15 cellular contexts compared by ENCODE assay signal in genomic region chr16:85497622-85498314, GRCh38.
DNase-seq lines count a peak whose midpoint lies in the region; ATAC-seq, FAIRE-seq and TF ChIP-seq lines count a peak whose summit lies in the region.
"Had no signal": no experiment of that assay in that cellular context is flagged by ENCODE, and none has a peak within 500 bp of the region (broad histone marks: within the 10 kb centered on the region; RNA-seq: fewer than 3 reads in every experiment).

No MANE protein-coding gene starts in this region.

- H3K4me3 Mint-ChIP-seq in immature natural killer cell (no peak overlapping the region), WTC11 (no peak overlapping the region)
- H3K4me3 Mint-ChIP-seq in activated T-cell treated with anti-CD3 and anti-CD28 coated beads, Interleukin-2, amount 50 U/mL, for 72 hours: no peak overlapping the region
- H3K4me3 Mint-ChIP-seq: CD8-positive, alpha-beta memory T cell had no signal

- ATAC-seq in activated T-cell treated with anti-CD3 and anti-CD28 coated beads, Interleukin-2, amount 50 U/mL, for 72 hours (replicated peaks in 1 of 2): no peak
- ATAC-seq in WTC11: no peak
- ATAC-seq: HCT116, HepG2 had no signal

- H4K20me1 ChIP-seq in BLaER1 treated with 17β-estradiol and CSF1 and Interleukin-3, amounts not matched to agents 10 nM and 100 nM: peaks cover 0 to 16% (median 0%) of the 10 kb centered on the region in 11 experiments; a peak in 4 of 22 replicates
- peaks cover 0 to 9% of the 10 kb centered on the region in 2 experiments for H4K20me1 ChIP-seq in H1 (replicated peaks in 1 of 2; ENCODE audit: control insufficient read depth in 1 of 2, insufficient read depth in 2 of 2, low read length in 2 of 2)

- no peak overlapping the region for H3K56ac ChIP-seq in H1 (replicated peaks; ENCODE audit: insufficient read length, low read depth, low read length)

- peak overlapping the region in 2 of 11 experiments; percentile 25 to 69; a peak in 3 of 22 replicates for H3K27ac ChIP-seq in BLaER1 treated with 17β-estradiol and CSF1 and Interleukin-3, amounts not matched to agents 10 nM and 100 nM
- H3K27ac ChIP-seq in H1 (ENCODE audit: low read depth, low read length) (no peak overlapping the region), neuronal stem cell (replicated peaks; ENCODE audit: low read length) (no peak overlapping the region)

- 79% methylated on average over 17 of the region's 17 CpGs; no CpG with 5 or more reads in 1 of the 2 experiments for WGBS in H1 (ENCODE audit: extremely low coverage in 1 of 2, insufficient coverage in 1 of 2, insufficient read length in 1 of 2, insufficient replicate concordance in 2 of 2, low coverage in 1 of 2, low lambda C conversion rate in 2 of 2, missing lambda C conversion rate in 1 of 2), 2 experiments
- WGBS in neuronal stem cell (ENCODE audit: extremely low coverage in 2 of 2, insufficient read length in 2 of 2, insufficient replicate concordance in 1 of 2), 2 donors: no CpG with 5 or more reads among the region's 17 CpGs

- H3K4me3 ChIP-seq in BLaER1 treated with 17β-estradiol and CSF1 and Interleukin-3, amounts not matched to agents 10 nM and 100 nM: no peak overlapping the region
- H3K4me3 ChIP-seq in H1 (ENCODE audit: extremely low read depth in 1 of 4, insufficient read depth in 2 of 4, low read depth in 3 of 4, low read length in 4 of 4) (no peak overlapping the region), neuronal stem cell (ENCODE audit: low read length in 2 of 2) (no peak overlapping the region)

- H3K9ac ChIP-seq in BLaER1 treated with 17β-estradiol and CSF1 and Interleukin-3, amounts not matched to agents 10 nM and 100 nM: peak overlapping the region in 2 of 11 experiments; percentile 10 to 15; a peak in 2 of 22 replicates
- no peak overlapping the region for H3K9ac ChIP-seq in H1 (replicated peaks in 1 of 4; ENCODE audit: extremely low read depth in 1 of 4, low read depth in 3 of 4, low read length in 3 of 4)
- no peak overlapping the region for H3K9ac ChIP-seq in neuronal stem cell (ENCODE audit: low read depth, low read length, poor library complexity)

- POLR2A ChIA-PET in H1 (lab: Charles Lee; ENCODE audit: partially characterized antibody): no interaction called here
- POLR2A ChIA-PET in WTC11 (lab: Charles Lee): no interaction called here

- TF ChIP-seq RAD21 in H1 (IDR thresholded peaks at IDR 0.05 in 1 of 2, conservative IDR thresholded peaks at IDR 0.05 in 1 of 2; ENCODE audit: low read depth in 2 of 2, low read length in 2 of 2): no peak

- H2BK5ac ChIP-seq in H1 (ENCODE audit: low read depth, low read length) (no peak overlapping the region), neuronal stem cell (ENCODE audit: low read length) (peak overlapping the region; percentile 66)

- CTCF ChIA-PET in H1 (lab: Charles Lee; ENCODE audit: partially characterized antibody) (interaction anchor here (1.0 to 18.6 kb wide), 5 partner anchors 20 to 118 kb away, joined by 3 to 277 read pairs (median 4); no protein-coding TSS in a partner anchor), WTC11 (lab: Charles Lee) (interaction anchor here (0.9 to 1.0 kb wide), 2 partner anchors 15 to 30 kb away, joined by 3 read pairs; no protein-coding TSS in a partner anchor)

- TF ChIP-seq CTCF in H1 (IDR thresholded peaks at IDR 0.05; ENCODE audit: control extremely low read depth in 1 of 3, insufficient read depth in 1 of 3, low read depth in 1 of 3, low read length in 3 of 3) (no peak), WTC11 (IDR thresholded peaks at IDR 0.05) (no peak)

- no peak overlapping the region for H2BK20ac ChIP-seq in H1 (ENCODE audit: low read length)

- peak overlapping the region in 10 of 11 experiments; percentile 25 to 86 (median 76); a peak in 18 of 22 replicates for H3K4me2 ChIP-seq in BLaER1 treated with 17β-estradiol and CSF1 and Interleukin-3, amounts not matched to agents 10 nM and 100 nM
- H3K4me2 ChIP-seq in H1 (ENCODE audit: insufficient read depth in 1 of 2, low read depth in 2 of 2, low read length in 2 of 2) (no peak overlapping the region), neuronal stem cell (ENCODE audit: insufficient read depth, low read length, poor library complexity, severe bottlenecking) (no peak overlapping the region)

- FAIRE-seq in H1 (lab: Jason Lieb, UNC): no peak
- FAIRE-seq: A204.1, H54, HepG2 had no signal

- H4K91ac ChIP-seq in H1 (replicated peaks; ENCODE audit: insufficient read length, low read length) (no peak overlapping the region), neuronal stem cell (ENCODE audit: low read depth, low read length, poor library complexity) (no peak overlapping the region)

- H3K18ac ChIP-seq in H1 (ENCODE audit: extremely low read depth, low read length) (no peak overlapping the region), neuronal stem cell (ENCODE audit: low read length) (peak overlapping the region; percentile 71)

- H3K27ac Mint-ChIP-seq in immature natural killer cell (no peak overlapping the region), WTC11 (no peak overlapping the region)
- no peak overlapping the region for H3K27ac Mint-ChIP-seq in activated T-cell treated with anti-CD3 and anti-CD28 coated beads, Interleukin-2, amount 50 U/mL, for 72 hours

- H3K9me3 Mint-ChIP-seq in immature natural killer cell (no peaks in the 10 kb centered on the region), WTC11 (no peaks in the 10 kb centered on the region)
- H3K9me3 Mint-ChIP-seq in activated T-cell treated with anti-CD3 and anti-CD28 coated beads, Interleukin-2, amount 50 U/mL, for 72 hours: no peaks in the 10 kb centered on the region
- H3K9me3 Mint-ChIP-seq: CD8-positive, alpha-beta memory T cell had no signal

- peak; percentile 29 for DNase-seq in NAMALWA (ENCODE audit: low spot score)
- no peak for DNase-seq in H1 (ENCODE audit: low read depth in 1 of 2, low spot score in 2 of 2)
- DNase-seq in neuronal stem cell (ENCODE audit: low spot score): no peak
- DNase-seq in stimulated activated CD4-positive, alpha-beta T cell treated with anti-CD3 and anti-CD28 coated beads, Interleukin-15, amount 100 ng/mL, for 24 hours: no peak
- no peak for DNase-seq in immature natural killer cell
- no peak for DNase-seq in activated T-cell treated with anti-CD3 and anti-CD28 coated beads, Interleukin-2, amount 50 U/mL, for 72 hours
- DNase-seq in WTC11 (ENCODE audit: low spot score): no peak
- DNase-seq: BE2C; Caco-2; CD8-positive, alpha-beta memory T cell had no signal

- H3K23ac ChIP-seq in H1 (ENCODE audit: insufficient read length) (no peak overlapping the region), neuronal stem cell (ENCODE audit: low read depth, low read length, poor library complexity) (no peak overlapping the region)

- no peaks in the 10 kb centered on the region for H3K27me3 ChIP-seq in BLaER1 treated with 17β-estradiol and CSF1 and Interleukin-3, amounts not matched to agents 10 nM and 100 nM
- H3K27me3 ChIP-seq in H1 (replicated peaks in 1 of 4; ENCODE audit: control insufficient read depth in 3 of 4, extremely low read depth in 1 of 4, insufficient read depth in 3 of 4, low read length in 3 of 4) (no peaks in the 10 kb centered on the region), neuronal stem cell (ENCODE audit: control insufficient read depth in 3 of 3, insufficient read depth in 3 of 3, low read depth in 1 of 3, low read length in 3 of 3) (no peaks in the 10 kb centered on the region)
- H3K27me3 ChIP-seq: BE2C had no signal

- H3K4me1 ChIP-seq in BLaER1 treated with 17β-estradiol and CSF1 and Interleukin-3, amounts not matched to agents 10 nM and 100 nM: peaks cover 18 to 92% (median 68%) of the 10 kb centered on the region in 10 experiments; a peak in 19 of 20 replicates
- peaks cover 0 to 2% (median under 1%) of the 10 kb centered on the region in 4 experiments; a peak in 3 of 7 replicates for H3K4me1 ChIP-seq in H1 (replicated peaks in 1 of 4; ENCODE audit: control insufficient read depth in 3 of 4, insufficient read depth in 4 of 4, low read length in 3 of 4)
- peaks cover 0 to 2% of the 10 kb centered on the region in 2 donors for H3K4me1 ChIP-seq in neuronal stem cell (ENCODE audit: control insufficient read depth in 2 of 2, insufficient read depth in 1 of 2, low read depth in 1 of 2, low read length in 2 of 2)
- H3K4me1 ChIP-seq: BE2C had no signal

- no peak overlapping the region for H3K4ac ChIP-seq in H1 (replicated peaks; ENCODE audit: insufficient read length, low read depth, low read length)
- no peak overlapping the region for H3K4ac ChIP-seq in neuronal stem cell (ENCODE audit: low read length)

- H2BK15ac ChIP-seq in H1 (ENCODE audit: low read length): no peak overlapping the region
- H2BK15ac ChIP-seq in neuronal stem cell (ENCODE audit: low read length): no peak overlapping the region

- no peaks in the 10 kb centered on the region for H3K36me3 ChIP-seq in BLaER1 treated with 17β-estradiol and CSF1 and Interleukin-3, amounts not matched to agents 10 nM and 100 nM
- H3K36me3 ChIP-seq in H1 (ENCODE audit: control insufficient read depth in 2 of 4, insufficient read depth in 4 of 4, low read length in 3 of 4) (no peaks in the 10 kb centered on the region), neuronal stem cell (replicated peaks in 1 of 2; ENCODE audit: control insufficient read depth in 2 of 2, insufficient read depth in 2 of 2, low read length in 2 of 2) (no peaks in the 10 kb centered on the region)
- H3K36me3 ChIP-seq: BE2C had no signal

- no peak overlapping the region for H2AFZ ChIP-seq in H1 (ENCODE audit: low read length)
- H2AFZ ChIP-seq in neuronal stem cell (ENCODE audit: low read length): no peak overlapping the region

- H3K14ac ChIP-seq in H1 (ENCODE audit: insufficient read length) (no peak overlapping the region), neuronal stem cell (ENCODE audit: low read length) (peak overlapping the region; percentile 56)

- H4K5ac ChIP-seq in H1 (ENCODE audit: insufficient read length, low read depth, low read length): no peak overlapping the region

- TF ChIP-seq POLR2A in H1 (IDR thresholded peaks at IDR 0.05; ENCODE audit: control extremely low read depth in 1 of 2, low read depth in 2 of 2, low read length in 2 of 2): no peak

- H3K4me1 Mint-ChIP-seq in immature natural killer cell: peaks cover 3 to 9% of the 10 kb centered on the region in 2 donors
- H3K4me1 Mint-ChIP-seq in activated T-cell treated with anti-CD3 and anti-CD28 coated beads, Interleukin-2, amount 50 U/mL, for 72 hours (ENCODE audit: low read depth): no peaks in the 10 kb centered on the region
- H3K4me1 Mint-ChIP-seq in WTC11: peaks cover 2% of the 10 kb centered on the region
- H3K4me1 Mint-ChIP-seq: CD8-positive, alpha-beta memory T cell had no signal

- no peak overlapping the region for H2BK12ac ChIP-seq in H1 (ENCODE audit: low read depth, low read length)
- H2BK12ac ChIP-seq in neuronal stem cell (ENCODE audit: low read length): no peak overlapping the region

- H3K9me3 ChIP-seq in BLaER1 treated with 17β-estradiol and CSF1 and Interleukin-3, amounts not matched to agents 10 nM and 100 nM (replicated peaks in 1 of 11): no peaks in the 10 kb centered on the region
- H3K9me3 ChIP-seq in H1 (ENCODE audit: insufficient read depth in 2 of 2, low read depth in 1 of 2, low read length in 1 of 2) (no peaks in the 10 kb centered on the region), neuronal stem cell (replicated peaks in 1 of 2; ENCODE audit: control insufficient read depth in 2 of 2, insufficient read depth in 1 of 2, low read depth in 1 of 2, low read length in 2 of 2) (no peaks in the 10 kb centered on the region)
- H3K9me3 ChIP-seq: BE2C, Caco-2 had no signal

- H3K36me3 Mint-ChIP-seq in immature natural killer cell (no peaks in the 10 kb centered on the region), WTC11 (no peaks in the 10 kb centered on the region)
- H3K36me3 Mint-ChIP-seq in activated T-cell treated with anti-CD3 and anti-CD28 coated beads, Interleukin-2, amount 50 U/mL, for 72 hours (ENCODE audit: insufficient read depth in 2 of 2): no peaks in the 10 kb centered on the region
- H3K36me3 Mint-ChIP-seq: CD8-positive, alpha-beta memory T cell had no signal

- H4K8ac ChIP-seq in H1 (ENCODE audit: extremely low read depth, insufficient read depth, low read length) (no peak overlapping the region; the same call in none of the 2 replicates), neuronal stem cell (ENCODE audit: low read depth, low read length) (peak overlapping the region; percentile 65)

- H3K23me2 ChIP-seq in H1 (ENCODE audit: low read depth, low read length): 0 out of 2 replicates have a peak, but pooled peaks cover 1% of the 10 kb centered on the region

- H3K79me2 ChIP-seq in H1 (ENCODE audit: control insufficient read depth in 1 of 2, insufficient read depth in 2 of 2, low read length in 2 of 2): no peaks in the 10 kb centered on the region

- no peak overlapping the region for H2BK120ac ChIP-seq in H1 (replicated peaks; ENCODE audit: low read depth, low read length)
- no peak overlapping the region for H2BK120ac ChIP-seq in neuronal stem cell (ENCODE audit: low read depth, low read length)

- H2AK5ac ChIP-seq in H1 (ENCODE audit: low read depth, low read length) (peak overlapping the region; percentile 77; the same call in 1 of the 2 replicates), neuronal stem cell (ENCODE audit: low read depth, low read length) (peak overlapping the region; percentile 63)

- TF ChIP-seq EP300 in H1 (IDR thresholded peaks at IDR 0.05; ENCODE audit: borderline replicate concordance in 1 of 2, low read depth in 2 of 2, low read length in 2 of 2): no peak

- no peaks in the 10 kb centered on the region; the same call in 1 of the 2 replicates for H3K79me1 ChIP-seq in H1 (ENCODE audit: low read depth, low read length)
- H3K79me1 ChIP-seq in neuronal stem cell (ENCODE audit: low read depth, low read length): no peaks in the 10 kb centered on the region

- H3K27me3 Mint-ChIP-seq in immature natural killer cell (ENCODE audit: low read depth in 3 of 3) (peaks cover 0 to 6% (median 4%) of the 10 kb centered on the region in 3 donors), WTC11 (ENCODE audit: low read depth) (no peaks in the 10 kb centered on the region)
- no peaks in the 10 kb centered on the region for H3K27me3 Mint-ChIP-seq in activated T-cell treated with anti-CD3 and anti-CD28 coated beads, Interleukin-2, amount 50 U/mL, for 72 hours (ENCODE audit: low read depth)
- H3K27me3 Mint-ChIP-seq: CD8-positive, alpha-beta memory T cell had no signal

Comparison
In these comparisons a context has a peak if more than half of its experiments do, and no peak if none do; other contexts are left out.
1. H3K4me2 ChIP-seq: peak in BLaER1 treated with 17β-estradiol and CSF1 and Interleukin-3, amounts not matched to agents 10 nM and 100 nM (10 of 11); none in H1 (0 of 2) and neuronal stem cell (single experiment).